ENCODE assay signal across 17 cellular contexts in genomic region chr11:32847511-32847910, GRCh38. TPM values are rescaled to one million over a fixed set of nuclear protein-coding genes. Genes with fewer than 3 reads are reported as not detected.
"Had no signal": no experiment of that assay in that cellular context is flagged by ENCODE, and none has a peak within 500 bp of the region (broad histone marks: within the 10 kb centered on the region; RNA-seq: fewer than 3 reads in every experiment).

No MANE protein-coding gene starts in this region.

- H3K27me3 ChIP-seq: hepatocyte, left lung, neutrophil, transverse colon had no signal

- FAIRE-seq: astrocyte, keratinocyte had no signal

- H3K27ac ChIP-seq: hepatocyte, left lung, neutrophil, parathyroid adenoma, transverse colon had no signal

- H3K27ac Mint-ChIP-seq: activated CD4-positive, alpha-beta memory T cell treated with anti-CD3 and anti-CD28 coated beads, Interleukin-2, amount 10 ng/mL, durations not matched to agents 7 days and 5 days; activated CD4-positive, alpha-beta T cell treated with anti-CD3 and anti-CD28 coated beads for 36 hours; activated T-cell treated with anti-CD3 and anti-CD28 coated beads, Interleukin-2, amount 50 U/mL, for 24 hours; naive thymus-derived CD8-positive, alpha-beta T cell had no signal

- H3K4me1 ChIP-seq: parathyroid adenoma had no signal

- ATAC-seq: activated CD4-positive, alpha-beta T cell treated with anti-CD3 and anti-CD28 coated beads for 36 hours; left lung; mucosa of descending colon; naive thymus-derived CD8-positive, alpha-beta T cell had no signal

- H3K9me3 Mint-ChIP-seq: activated CD4-positive, alpha-beta memory T cell treated with anti-CD3 and anti-CD28 coated beads, Interleukin-2, amount 10 ng/mL, durations not matched to agents 7 days and 5 days; activated T-cell treated with anti-CD3 and anti-CD28 coated beads, Interleukin-2, amount 50 U/mL, for 24 hours had no signal

- H3K36me3 ChIP-seq: left lung, transverse colon had no signal

- DNase-seq: activated CD4-positive, alpha-beta memory T cell treated with anti-CD3 and anti-CD28 coated beads, Interleukin-2, amount 10 ng/mL, durations not matched to agents 7 days and 5 days; activated CD4-positive, alpha-beta T cell treated with anti-CD3 and anti-CD28 coated beads for 36 hours; activated effector memory CD4-positive, alpha-beta T cell treated with Interleukin-2 at 50 U/mL for 16 hours; activated naive CD4-positive, alpha-beta T cell treated with anti-CD3 and anti-CD28 coated beads, Interleukin-2, amount 50 U/mL, for 16 hours; activated T-cell treated with anti-CD3 and anti-CD28 coated beads, Interleukin-2, amount 50 U/mL, for 24 hours; erythroblast; left lung; mammary epithelial cell; mucosa of descending colon; naive thymus-derived CD8-positive, alpha-beta T cell; stimulated activated naive CD4-positive, alpha-beta T cell treated with Interleukin-2 at 50 U/mL for 16 hours; transverse colon had no signal

- H3K36me3 Mint-ChIP-seq: naive thymus-derived CD8-positive, alpha-beta T cell had no signal

- H3K4me3 ChIP-seq: hepatocyte, left lung, mucosa of descending colon, transverse colon had no signal

- H3K4me3 Mint-ChIP-seq: activated CD4-positive, alpha-beta memory T cell treated with anti-CD3 and anti-CD28 coated beads, Interleukin-2, amount 10 ng/mL, durations not matched to agents 7 days and 5 days; activated CD4-positive, alpha-beta T cell treated with anti-CD3 and anti-CD28 coated beads for 36 hours; activated T-cell treated with anti-CD3 and anti-CD28 coated beads, Interleukin-2, amount 50 U/mL, for 24 hours; naive thymus-derived CD8-positive, alpha-beta T cell had no signal

- H3K9me3 ChIP-seq: left lung, mucosa of descending colon, neutrophil, transverse colon had no signal

RNA-seq across cellular contexts. Expression of gene PRRG4, which starts 17.8 kb away (rescaled TPM):
- total RNA-seq: naive thymus-derived CD8-positive, alpha-beta T cell had no signal
- polyA plus RNA-seq: naive thymus-derived CD8-positive, alpha-beta T cell had no signal

RNA-seq across cellular contexts. Expression of gene CCDC73, which starts 53.0 kb away (rescaled TPM):
- total RNA-seq: activated CD4-positive, alpha-beta memory T cell treated with anti-CD3 and anti-CD28 coated beads, Interleukin-2, amount 10 ng/mL, durations not matched to agents 7 days and 5 days; activated CD4-positive, alpha-beta T cell treated with anti-CD3 and anti-CD28 coated beads for 36 hours; astrocyte; mammary epithelial cell; mucosa of descending colon; naive thymus-derived CD8-positive, alpha-beta T cell; transverse colon had no signal
- polyA plus RNA-seq: hepatocyte; keratinocyte; mammary epithelial cell; naive thymus-derived CD8-positive, alpha-beta T cell had no signal
